In genomic region chr2:177753682-177754475, GRCh38 we compare ENCODE assay signal across 7 cellular contexts.
A peak's percentile ranks its signal among the peaks of the same experiment; 100 is the strongest.
DNase-seq lines count a peak whose midpoint lies in the region; ATAC-seq and TF ChIP-seq lines count a peak whose summit lies in the region.

No MANE protein-coding gene starts in this region.

- ATAC-seq in HG03439 (IDR thresholded peaks at IDR 0.05; ENCODE audit: unreplicated experiment): no peak

- H3K4me3 ChIP-seq in GM12865 (ENCODE audit: low read depth, low read length): no peak overlapping the region

- TF ChIP-seq CTCF in GM12865 (IDR thresholded peaks at IDR 0.05; ENCODE audit: insufficient read depth, low read depth, low read length, missing control alignments): no peak

- DNase-seq in GM12865 (ENCODE audit: low read depth): peak; percentile 47
- DNase-seq in NCI-H226: peak; percentile 73
- DNase-seq in cerebellar cortex (ENCODE audit: low spot score): peak; percentile 76
- DNase-seq in kidney tubule cell (ENCODE audit: low spot score): peak; percentile 81
- DNase-seq in stromal cell of bone marrow (ENCODE audit: low read depth): peak; percentile 74
- DNase-seq in SKM-1 treated with dmso at 0.1 percent for 144 hours (lab: John Stamatoyannopoulos, UW; ENCODE audit: unreplicated experiment): no peak
